In the genomic region with DNA sequence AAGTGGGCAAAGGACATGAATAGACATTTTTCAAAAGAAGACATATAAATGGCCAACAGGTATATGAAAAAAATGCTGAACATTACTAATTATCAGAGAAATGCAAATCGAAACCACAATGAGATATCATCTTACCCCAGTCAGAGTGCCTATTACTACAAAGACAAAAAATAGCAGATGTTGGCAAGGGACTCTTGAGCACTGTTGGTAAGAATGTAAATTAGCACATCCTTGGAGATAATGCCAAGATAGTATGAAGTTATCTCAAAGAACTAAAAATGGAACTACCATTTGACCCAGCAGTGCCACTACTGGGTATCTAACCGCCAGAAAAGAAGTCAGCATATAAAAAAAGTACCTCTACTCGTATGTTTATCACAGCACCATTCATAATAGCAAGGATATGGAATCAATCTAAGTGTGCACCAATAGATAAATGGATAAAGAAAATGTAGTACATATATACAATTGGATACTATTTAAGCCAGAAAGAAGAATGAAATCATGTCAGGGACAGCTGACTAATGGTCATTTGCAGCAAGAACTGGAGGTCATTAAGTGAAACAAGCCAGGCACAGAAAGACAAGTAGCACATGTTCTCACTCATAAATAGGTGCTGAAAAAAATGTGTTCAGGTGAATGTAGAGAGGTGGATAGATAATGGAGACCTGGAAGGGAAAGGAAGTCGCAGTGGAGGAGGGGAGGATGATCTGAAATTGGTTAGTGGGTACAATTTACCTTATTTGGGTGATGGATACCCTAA, we compare ENCODE assay signal across 19 cellular contexts.
"Had no signal": no experiment of that assay in that cellular context is flagged by ENCODE, and none has a peak within 500 bp of the region (broad histone marks: within the 10 kb centered on the region; RNA-seq: fewer than 3 reads in every experiment).

No MANE protein-coding gene starts in this region.

- H3K27ac ChIP-seq: esophagus squamous epithelium, foreskin keratinocyte, left ventricle myocardium inferior, upper lobe of right lung had no signal

- FAIRE-seq: bronchial epithelial cell, colon had no signal

- H3K9me3 ChIP-seq: esophagus squamous epithelium, heart right ventricle, left ventricle myocardium inferior, upper lobe of right lung had no signal

- H3K27me3 ChIP-seq: esophagus squamous epithelium, foreskin keratinocyte, heart right ventricle, upper lobe of right lung had no signal

- H3K4me1 ChIP-seq: esophagus squamous epithelium, foreskin keratinocyte, upper lobe of right lung had no signal

- H3K36me3 ChIP-seq: esophagus squamous epithelium, left ventricle myocardium inferior, upper lobe of right lung had no signal

- H3K27ac Mint-ChIP-seq: activated naive CD8-positive, alpha-beta T cell treated with anti-CD3 and anti-CD28 coated beads, Interleukin-2, amount 10 ng/mL, durations not matched to agents 7 days and 5 days; T-helper 1 cell treated with Interleukin-12 subunit alpha and Interleukin-12 subunit beta and Interleukin-4 antibody, amounts not matched to agents 30 μg/mL and 1 μg/mL, for 36 hours had no signal

- H3K9me3 Mint-ChIP-seq: activated naive CD8-positive, alpha-beta T cell treated with anti-CD3 and anti-CD28 coated beads, Interleukin-2, amount 10 ng/mL, durations not matched to agents 7 days and 5 days; activated T-cell treated with anti-CD3 and anti-CD28 coated beads, Interleukin-2, amount 50 U/mL, for 4 hours; neural crest cell; T-helper 1 cell treated with Interleukin-12 subunit alpha and Interleukin-12 subunit beta and Interleukin-4 antibody, amounts not matched to agents 30 μg/mL and 1 μg/mL, for 36 hours had no signal

- H3K27me3 Mint-ChIP-seq: activated naive CD8-positive, alpha-beta T cell treated with anti-CD3 and anti-CD28 coated beads, Interleukin-2, amount 10 ng/mL, durations not matched to agents 7 days and 5 days had no signal

- H3K4me3 ChIP-seq: esophagus squamous epithelium, heart right ventricle, left ventricle myocardium inferior, upper lobe of right lung had no signal

- H3K4me3 Mint-ChIP-seq: activated naive CD8-positive, alpha-beta T cell treated with anti-CD3 and anti-CD28 coated beads, Interleukin-2, amount 10 ng/mL, durations not matched to agents 7 days and 5 days; activated T-cell treated with anti-CD3 and anti-CD28 coated beads, Interleukin-2, amount 50 U/mL, for 4 hours; neural crest cell; T-helper 1 cell treated with Interleukin-12 subunit alpha and Interleukin-12 subunit beta and Interleukin-4 antibody, amounts not matched to agents 30 μg/mL and 1 μg/mL, for 36 hours had no signal

- H3K36me3 Mint-ChIP-seq: activated naive CD8-positive, alpha-beta T cell treated with anti-CD3 and anti-CD28 coated beads, Interleukin-2, amount 10 ng/mL, durations not matched to agents 7 days and 5 days had no signal

- DNase-seq: activated CD4-positive, alpha-beta T cell treated with anti-CD3 and anti-CD28 coated beads, Interleukin-2, amount 50 U/mL, for 48 hours; activated effector memory CD4-positive, alpha-beta T cell treated with anti-CD3 and anti-CD28 coated beads, Interleukin-2, amount 50 U/mL, for 16 hours; activated naive CD8-positive, alpha-beta T cell treated with anti-CD3 and anti-CD28 coated beads, Interleukin-2, amount 10 ng/mL, durations not matched to agents 7 days and 5 days; activated T-cell treated with anti-CD3 and anti-CD28 coated beads, Interleukin-2, amount 50 U/mL, for 4 hours; aorta; esophagus squamous epithelium; foreskin keratinocyte; heart right ventricle; islet precursor cell; left ventricle myocardium inferior; mesendoderm; stimulated activated CD4-positive, alpha-beta T cell treated with anti-CD3 and anti-CD28 coated beads, Interleukin-4, amount 100 ng/mL, for 1 hour; stimulated activated CD8-positive, alpha-beta memory T cell treated with anti-CD3 and anti-CD28 coated beads, Interleukin-4, amount 100 ng/mL, for 48 hours; stimulated activated naive CD8-positive, alpha-beta T cell treated with anti-CD3 and anti-CD28 coated beads, Interleukin-15, Interleukin-2, amounts not matched to agents 100 U/mL and 50 U/mL, for 24 hours; upper lobe of right lung had no signal

- ATAC-seq: activated T-cell treated with anti-CD3 and anti-CD28 coated beads, Interleukin-2, amount 50 U/mL, for 4 hours; foreskin keratinocyte; stimulated activated naive CD8-positive, alpha-beta T cell treated with anti-CD3 and anti-CD28 coated beads, Interleukin-15, Interleukin-2, amounts not matched to agents 100 U/mL and 50 U/mL, for 24 hours; upper lobe of right lung had no signal
